7 cellular contexts compared by ENCODE assay signal in the genomic region with DNA sequence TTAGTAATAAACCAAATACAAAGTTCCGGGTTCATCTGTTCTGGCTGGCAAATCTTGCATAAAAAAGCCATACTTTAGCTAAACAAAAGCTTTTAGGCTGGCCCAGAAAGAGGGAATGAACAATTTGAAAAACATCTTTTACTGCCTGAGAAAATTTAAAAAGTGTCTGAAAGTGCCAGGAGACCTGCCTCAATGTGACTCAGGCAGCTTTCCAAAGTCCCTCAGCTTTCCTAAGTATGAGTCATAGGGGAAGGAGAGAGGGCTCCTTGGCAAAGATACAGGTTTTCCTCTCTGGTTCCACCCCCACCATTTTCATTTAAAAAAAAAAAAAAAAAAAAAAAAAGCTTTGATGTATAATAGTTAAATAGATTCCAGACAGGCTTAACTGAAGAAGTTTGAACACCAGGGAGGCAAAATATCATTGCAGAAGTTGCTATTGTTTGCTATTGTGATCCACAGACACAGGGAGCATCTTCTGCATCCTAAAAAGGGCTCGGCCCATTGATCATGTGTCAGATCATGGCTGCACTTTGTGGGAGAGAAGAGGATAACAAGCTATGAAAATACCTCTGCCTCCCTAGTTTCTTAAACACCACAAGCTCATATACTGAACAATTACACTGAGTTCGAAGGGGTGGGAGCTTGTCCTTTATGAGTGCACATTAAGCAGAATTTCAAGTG.
A peak's percentile ranks its signal among the peaks of the same experiment; 100 is the strongest.
DNase-seq lines count a peak whose midpoint lies in the region; FAIRE-seq and TF ChIP-seq lines count a peak whose summit lies in the region.

No MANE protein-coding gene starts in this region.

- H3K27me3 Mint-ChIP-seq in brain: no peaks in the 10 kb centered on the region

- no peaks in the 10 kb centered on the region for H3K36me3 Mint-ChIP-seq in brain

- peak overlapping the region; percentile 86 to 95 (median 88) for H3K27ac Mint-ChIP-seq in brain

- H3K9me3 Mint-ChIP-seq in brain: no peaks in the 10 kb centered on the region

- peaks cover 92% of the 10 kb centered on the region for H3K4me1 Mint-ChIP-seq in brain

- no peak for FAIRE-seq in urothelium cell line (lab: Jason Lieb, UNC)

- TF ChIP-seq CTCF in brain (conservative IDR thresholded peaks at IDR 0.05): no peak

- DNase-seq in HT1080 (ENCODE audit: low read depth) (peak; percentile 88), kidney tubule cell (ENCODE audit: low spot score) (peak; percentile 76), urothelium cell line (ENCODE audit: low spot score) (peak; percentile 86), SKM-1 treated with dmso at 0.1 percent for 144 hours (lab: John Stamatoyannopoulos, UW; ENCODE audit: unreplicated experiment) (no peak), germinal center (ENCODE audit: low spot score) (no peak), DMS114 treated with DMSO at 0.1 percent for 48 hours (lab: John Stamatoyannopoulos, UW; ENCODE audit: unreplicated experiment) (no peak)

- peak overlapping the region in 4 of 5 experiments; percentile 47 to 78 (median 61) for H3K4me3 Mint-ChIP-seq in brain

Comparison
In these comparisons a context has a peak if more than half of its experiments do, and no peak if none do; other contexts are left out.
1. DNase-seq: peak in HT1080 (single experiment), kidney tubule cell (single experiment) and urothelium cell line (single experiment); none in SKM-1 treated with dmso at 0.1 percent for 144 hours (single experiment), germinal center (single experiment) and DMS114 treated with DMSO at 0.1 percent for 48 hours (single experiment).